22 cellular contexts compared by ENCODE assay signal in the genomic region with DNA sequence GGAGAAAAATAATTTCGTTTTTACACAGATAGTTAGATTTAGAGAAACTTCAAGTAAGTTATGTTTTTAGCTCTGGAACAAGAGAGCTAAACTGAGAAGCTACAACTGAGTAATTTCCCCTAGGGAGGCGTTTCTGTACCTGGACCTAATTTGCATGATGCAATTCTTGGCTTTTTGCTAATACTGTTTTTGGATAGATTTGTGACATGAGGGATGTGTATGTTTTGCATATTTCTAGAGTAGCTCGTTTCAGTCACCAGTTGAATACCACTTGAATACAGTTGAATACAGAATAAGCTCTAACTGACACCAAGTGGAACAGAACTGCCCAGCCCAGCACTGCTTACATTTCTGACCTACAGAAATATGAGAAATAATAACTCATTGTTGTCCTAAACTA.
"Had no signal": no experiment of that assay in that cellular context is flagged by ENCODE, and none has a peak within 500 bp of the region (broad histone marks: within the 10 kb centered on the region; RNA-seq: fewer than 3 reads in every experiment).

No MANE protein-coding gene starts in this region.

- H3K9me3 ChIP-seq: gastrocnemius medialis, lower lobe of right lung, ovary, psoas muscle, spleen, thoracic aorta, tibial nerve, upper lobe of right lung, uterus had no signal

- DNase-seq: dorsolateral prefrontal cortex; effector CD4-positive, alpha-beta T cell; foreskin fibroblast; gastrocnemius medialis; head of caudate nucleus; left ventricle myocardium superior; lower lobe of right lung; natural killer cell; occipital lobe; ovary; posterior cingulate gyrus; psoas muscle; right cardiac atrium; spleen; stimulated activated naive B cell treated with anti-CD40 and anti-IgM and Interleukin-4, amounts not matched to agents 10 μg/mL and 1 μg/mL and 100 μg/mL, for 72 hours; upper lobe of right lung; uterus had no signal

- H3K27me3 ChIP-seq: dorsolateral prefrontal cortex, gastrocnemius medialis, ovary, spleen, tibial nerve, upper lobe of right lung, uterus had no signal

- H3K36me3 ChIP-seq: gastrocnemius medialis, lower lobe of right lung, ovary, spleen, thoracic aorta, tibial nerve, upper lobe of right lung, uterus had no signal

- ATAC-seq: esophagus mucosa; gastrocnemius medialis; left ventricle myocardium superior; lower lobe of right lung; natural killer cell; psoas muscle; right cardiac atrium; stimulated activated naive B cell treated with anti-CD40 and anti-IgM and Interleukin-4, amounts not matched to agents 10 μg/mL and 1 μg/mL and 100 μg/mL, for 72 hours; upper lobe of right lung had no signal

- H3K4me3 ChIP-seq: dorsolateral prefrontal cortex, gastrocnemius medialis, lower lobe of right lung, ovary, psoas muscle, skin epidermis, spleen, thoracic aorta, tibial nerve, upper lobe of right lung, uterus had no signal

- H3K27ac ChIP-seq: dorsolateral prefrontal cortex, epithelial cell of prostate, gastrocnemius medialis, lower lobe of right lung, ovary, psoas muscle, skin epidermis, spleen, thoracic aorta, tibial nerve, upper lobe of right lung, uterus had no signal
